9 cellular contexts compared by ENCODE assay signal in genomic region chr11:117072517-117073218, GRCh38. TPM values are rescaled to one million over a fixed set of nuclear protein-coding genes. Genes with fewer than 3 reads are reported as not detected.
DNase-seq lines count a peak whose midpoint lies in the region; ATAC-seq, FAIRE-seq and TF ChIP-seq lines count a peak whose summit lies in the region.
"Had no signal": no experiment of that assay in that cellular context is flagged by ENCODE, and none has a peak within 500 bp of the region (broad histone marks: within the 10 kb centered on the region; RNA-seq: fewer than 3 reads in every experiment).

No MANE protein-coding gene starts in this region.

- H3K36me3 ChIP-seq in endocrine pancreas (ENCODE audit: control insufficient read depth, insufficient read depth, low read length), result no peaks in the 10 kb centered on the region
- H3K36me3 ChIP-seq: upper lobe of left lung had no signal

- TF ChIP-seq CTCF in osteocyte (IDR thresholded peaks at IDR 0.05), result no peak

- H3K27me3 ChIP-seq in endocrine pancreas (ENCODE audit: control insufficient read depth, insufficient read depth, low read length), result no peaks in the 10 kb centered on the region
- H3K27me3 ChIP-seq: upper lobe of left lung had no signal

- peak; percentile 10 for DNase-seq in activated gamma-delta T cell treated with Interleukin-2 at 50 U/mL for 16 hours
- no peak for DNase-seq in activated gamma-delta T cell (lab: John Stamatoyannopoulos, UW)
- DNase-seq in RCC 7860 (ENCODE audit: low spot score), result peak; percentile 88
- no peak for DNase-seq in osteocyte (ENCODE audit: extremely low spot score, unreplicated experiment)
- DNase-seq in SK-N-DZ (ENCODE audit: low spot score), result no peak
- DNase-seq: upper lobe of left lung had no signal

- H3K36me3 Mint-ChIP-seq in osteocyte (ENCODE audit: unreplicated experiment), result no peaks in the 10 kb centered on the region

- peak; percentile 93 for FAIRE-seq in RCC 7860 (lab: Jason Lieb, UNC)

- H3K4me3 ChIP-seq in endocrine pancreas (ENCODE audit: control insufficient read depth, insufficient read depth, low read length), result peak overlapping the region; percentile 40
- H3K4me3 ChIP-seq: upper lobe of left lung had no signal

- no peak overlapping the region for H3K9ac ChIP-seq in endocrine pancreas (ENCODE audit: control insufficient read depth, insufficient read depth, low read length)

- H3K9me3 Mint-ChIP-seq in osteocyte (ENCODE audit: unreplicated experiment), result no peaks in the 10 kb centered on the region

- no peak for ATAC-seq in HG02884 (IDR thresholded peaks at IDR 0.05; ENCODE audit: unreplicated experiment)
- ATAC-seq in GM19035 (IDR thresholded peaks at IDR 0.05; ENCODE audit: unreplicated experiment), result no peak

- H3K27ac Mint-ChIP-seq in osteocyte (ENCODE audit: unreplicated experiment), result peak overlapping the region; percentile 41

- H3K4me1 ChIP-seq in endocrine pancreas (ENCODE audit: control insufficient read depth, insufficient read depth, low read length), result peaks cover 40% of the 10 kb centered on the region

- peaks cover 32% of the 10 kb centered on the region for H3K4me1 Mint-ChIP-seq in osteocyte (ENCODE audit: unreplicated experiment)

- H3K27me3 Mint-ChIP-seq in osteocyte (ENCODE audit: unreplicated experiment), result no peaks in the 10 kb centered on the region

- no peak overlapping the region for H3K4me3 Mint-ChIP-seq in osteocyte (ENCODE audit: unreplicated experiment)

- H3K9me3 ChIP-seq in endocrine pancreas (ENCODE audit: control insufficient read depth, low read length), result no peaks in the 10 kb centered on the region
- H3K9me3 ChIP-seq: upper lobe of left lung had no signal

RNA-seq across cellular contexts. Expression of gene SIK3, which starts 25.6 kb away (rescaled TPM):
- total RNA-seq in osteocyte, result 29.3 and 29.5 TPM in 2 replicates
- 3.9 and 4.0 TPM in 2 replicates for polyA plus RNA-seq in SK-N-DZ (2014; cell fraction: cytosol; rRNA removed)
- 6.9 and 20.1 TPM in 2 replicates for polyA plus RNA-seq in SK-N-DZ (2014; cell fraction: nucleus; rRNA removed)

Comparison
In these comparisons a context has a peak if more than half of its experiments do, and no peak if none do; other contexts are left out.
1. DNase-seq: peak in activated gamma-delta T cell treated with Interleukin-2 at 50 U/mL for 16 hours (single experiment) and RCC 7860 (single experiment); none in activated gamma-delta T cell (single experiment), osteocyte (single experiment) and SK-N-DZ (single experiment).